Comparison of ENCODE assay signal across 38 cellular contexts in the genomic region with DNA sequence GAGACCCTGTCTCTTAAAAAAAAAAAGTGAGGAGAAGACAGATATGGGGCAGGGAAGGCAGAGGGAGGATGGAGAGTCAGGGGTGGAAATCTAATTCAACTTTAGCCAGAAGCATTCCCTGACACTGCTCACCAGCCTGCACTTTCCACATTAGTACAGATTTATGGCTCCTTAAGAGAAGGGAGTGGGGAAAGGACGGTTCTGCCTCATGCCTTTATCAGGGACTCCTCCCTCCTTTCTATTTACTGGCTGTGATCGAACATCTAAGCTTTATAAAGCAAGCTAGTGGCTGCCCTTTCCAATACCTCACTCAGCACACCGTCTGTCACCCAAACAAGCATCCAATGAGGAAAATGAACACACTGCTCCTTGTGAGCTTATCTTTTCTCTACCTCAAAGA. TPM values are rescaled to one million over a fixed set of nuclear protein-coding genes. Genes with fewer than 3 reads are reported as not detected.
"Had no signal": no experiment of that assay in that cellular context is flagged by ENCODE, and none has a peak within 500 bp of the region (broad histone marks: within the 10 kb centered on the region; RNA-seq: fewer than 3 reads in every experiment).

TSS of gene PATE4 (plus strand) at position 301 of the 400 bp plus-strand sequence. CDS start at position 345, 44 bp downstream.

- H3K4me3 ChIP-seq: MG63 had no signal

- H3K9me3 ChIP-seq: MG63 had no signal

- H3K36me3 ChIP-seq: MG63 had no signal

- DNase-seq: Karpas-422, Kasumi-1, MG63, MM.1S, MV-4-11, NCI-H1048, NCI-H1092, NCI-H1092 treated with DMSO at 0.1 percent for 48 hours, NCI-H1105, NCI-H1105 treated with DMSO at 0.1 percent for 48 hours, NCI-H1417, NCI-H1417 treated with DMSO at 0.1 percent for 48 hours, NCI-H1436, NCI-H1436 treated with DMSO at 0.1 percent for 48 hours, NCI-H146, NCI-H1694, NCI-H1694 treated with DMSO at 0.1 percent for 48 hours, NCI-H187, NCI-H187 treated with DMSO at 0.1 percent for 48 hours, NCI-H1930, NCI-H2029, NCI-H2029 treated with DMSO at 0.1 percent for 48 hours, NCI-H2081, NCI-H2081 treated with DMSO at 0.1 percent for 48 hours, NCI-H2107, NCI-H2171, NCI-H2171 treated with DMSO at 0.1 percent for 48 hours, NCI-H2227 treated with DMSO at 0.1 percent for 48 hours, NCI-H226, NCI-H345, NCI-H446, NCI-H446 treated with DMSO at 0.1 percent for 48 hours, NCI-H510A, NCI-H510A treated with DMSO at 0.1 percent for 48 hours had no signal

RNA-seq across cellular contexts. Expression of gene PATE4, which starts in this region (rescaled TPM):
- total RNA-seq: LHCN-M2, M059J, MCF 10A, NCI-H460 had no signal
